ENCODE assay signal across 14 cellular contexts in genomic region chr15:51334011-51334426, GRCh38. TPM values are rescaled to one million over a fixed set of nuclear protein-coding genes. Genes with fewer than 3 reads are reported as not detected.
A peak's percentile ranks its signal among the peaks of the same experiment; 100 is the strongest.
DNase-seq lines count a peak whose midpoint lies in the region; ATAC-seq and TF ChIP-seq lines count a peak whose summit lies in the region.
"Had no signal": no experiment of that assay in that cellular context is flagged by ENCODE, and none has a peak within 500 bp of the region (broad histone marks: within the 10 kb centered on the region; RNA-seq: fewer than 3 reads in every experiment).

No MANE protein-coding gene starts in this region.

- peak overlapping the region in 3 of 11 experiments; percentile 52 to 60 (median 59); a peak in 6 of 22 replicates for H3K27ac ChIP-seq in BLaER1 treated with 17β-estradiol and CSF1 and Interleukin-3, amounts not matched to agents 10 nM and 100 nM
- H3K27ac ChIP-seq in WERI-Rb-1, result peak overlapping the region; percentile 58
- H3K27ac ChIP-seq: SK-N-MC had no signal

- H3K4me1 ChIP-seq in BLaER1 treated with 17β-estradiol and CSF1 and Interleukin-3, amounts not matched to agents 10 nM and 100 nM, result peaks cover 14 to 57% (median 42%) of the 10 kb centered on the region in 10 experiments

- H3K27me3 ChIP-seq in BLaER1 treated with 17β-estradiol and CSF1 and Interleukin-3, amounts not matched to agents 10 nM and 100 nM, result no peaks in the 10 kb centered on the region
- H3K27me3 ChIP-seq in WERI-Rb-1 (ENCODE audit: insufficient read depth, low read depth, severe bottlenecking), result no peaks in the 10 kb centered on the region
- H3K27me3 ChIP-seq: testis had no signal

- no peak for TF ChIP-seq CTCF in WERI-Rb-1 (IDR thresholded peaks at IDR 0.05; ENCODE audit: low read depth, low read length)

- no peaks in the 10 kb centered on the region for H4K20me1 ChIP-seq in BLaER1 treated with 17β-estradiol and CSF1 and Interleukin-3, amounts not matched to agents 10 nM and 100 nM

- H3K36me3 ChIP-seq in BLaER1 treated with 17β-estradiol and CSF1 and Interleukin-3, amounts not matched to agents 10 nM and 100 nM, result no peaks in the 10 kb centered on the region
- H3K36me3 ChIP-seq in WERI-Rb-1, result no peaks in the 10 kb centered on the region

- DNase-seq in NCI-H2029 (lab: John Stamatoyannopoulos, UW) (peak; percentile 17), WERI-Rb-1 (peak; percentile 39), lung microvascular endothelial cell (ENCODE audit: low read depth in 2 of 2) (peak; percentile 81 to 83), globus pallidus (ENCODE audit: low spot score) (no peak)
- DNase-seq: activated CD8-positive, alpha-beta T cell treated with anti-CD3 and anti-CD28 coated beads, Interleukin-2, amount 10 ng/mL, durations not matched to agents 7 days and 5 days; amygdala; NCI-H2171 treated with DMSO at 0.1 percent for 48 hours; testis had no signal

- no peak overlapping the region for H3K4me3 ChIP-seq in BLaER1 treated with 17β-estradiol and CSF1 and Interleukin-3, amounts not matched to agents 10 nM and 100 nM
- no peak overlapping the region for H3K4me3 ChIP-seq in WERI-Rb-1 (ENCODE audit: low read depth, low read length)
- H3K4me3 ChIP-seq: lung, SK-N-MC, testis had no signal

- ATAC-seq in HG02623 (IDR thresholded peaks at IDR 0.05; ENCODE audit: unreplicated experiment), result no peak
- no peak for ATAC-seq in HG02973 (IDR thresholded peaks at IDR 0.05; ENCODE audit: unreplicated experiment)
- ATAC-seq in HG03108 (IDR thresholded peaks at IDR 0.05; ENCODE audit: unreplicated experiment), result no peak
- ATAC-seq: activated CD8-positive, alpha-beta T cell treated with anti-CD3 and anti-CD28 coated beads, Interleukin-2, amount 10 ng/mL, durations not matched to agents 7 days and 5 days had no signal

- H3K4me2 ChIP-seq in BLaER1 treated with 17β-estradiol and CSF1 and Interleukin-3, amounts not matched to agents 10 nM and 100 nM, result peak overlapping the region; percentile 10 to 71 (median 33); a peak in 18 of 22 replicates

- peaks cover 0 to 1% (median 0%) of the 10 kb centered on the region in 11 experiments; a peak in 1 of 22 replicates for H3K9me3 ChIP-seq in BLaER1 treated with 17β-estradiol and CSF1 and Interleukin-3, amounts not matched to agents 10 nM and 100 nM (replicated peaks in 1 of 11)
- H3K9me3 ChIP-seq in WERI-Rb-1 (ENCODE audit: severe bottlenecking), result peaks cover 3% of the 10 kb centered on the region
- H3K9me3 ChIP-seq: testis had no signal

- H3K9ac ChIP-seq in BLaER1 treated with 17β-estradiol and CSF1 and Interleukin-3, amounts not matched to agents 10 nM and 100 nM, result no peak overlapping the region

RNA-seq across cellular contexts. Expression of gene CYP19A1, which starts 4.4 kb away (rescaled TPM):
- total RNA-seq in lung microvascular endothelial cell, result not detected in 2 replicates
- total RNA-seq: activated CD8-positive, alpha-beta T cell treated with anti-CD3 and anti-CD28 coated beads, Interleukin-2, amount 10 ng/mL, durations not matched to agents 7 days and 5 days had no signal

RNA-seq across cellular contexts. Expression of gene GLDN, which starts 7.4 kb away (rescaled TPM):
- not detected in 2 replicates for total RNA-seq in lung microvascular endothelial cell
- total RNA-seq: activated CD8-positive, alpha-beta T cell treated with anti-CD3 and anti-CD28 coated beads, Interleukin-2, amount 10 ng/mL, durations not matched to agents 7 days and 5 days had no signal
